In the genomic region with DNA sequence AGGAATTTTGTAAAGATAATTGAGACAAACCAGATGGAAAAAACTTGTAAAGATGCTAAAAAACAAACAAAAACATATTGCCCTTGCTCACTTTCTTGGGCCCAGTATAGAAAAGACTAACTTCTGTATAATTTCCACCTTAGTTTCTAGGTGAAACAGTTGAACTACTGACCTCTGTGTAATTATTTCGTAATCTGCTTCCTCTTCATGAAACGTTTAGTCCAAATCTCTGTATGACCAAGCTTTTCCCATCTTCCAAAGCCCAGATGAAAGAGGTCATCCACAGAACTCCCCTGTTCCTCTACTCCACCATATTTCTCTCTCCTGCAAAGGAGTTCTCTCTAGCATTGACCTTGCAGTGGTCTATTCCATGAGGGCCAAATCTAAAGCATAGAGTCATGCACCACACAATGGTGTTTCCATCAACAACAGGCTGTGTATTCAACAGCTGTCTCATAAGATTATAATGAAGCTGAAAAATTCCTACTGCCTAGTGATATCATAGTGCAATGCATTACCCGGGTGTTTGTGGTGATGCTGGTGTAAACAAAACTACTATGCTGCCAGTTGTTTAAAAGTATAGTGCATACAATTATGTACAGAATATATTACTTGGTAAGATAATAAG, we compare ENCODE assay signal across 15 cellular contexts.
DNase-seq lines count a peak whose midpoint lies in the region; ATAC-seq, FAIRE-seq and TF ChIP-seq lines count a peak whose summit lies in the region.
"Had no signal": no experiment of that assay in that cellular context is flagged by ENCODE, and none has a peak within 500 bp of the region (broad histone marks: within the 10 kb centered on the region; RNA-seq: fewer than 3 reads in every experiment).

No MANE protein-coding gene starts in this region.

- H3K9me2 ChIP-seq in GM23248 (ENCODE audit: insufficient read depth) = no peaks in the 10 kb centered on the region

- H3K27me3 Mint-ChIP-seq in mesothelial cell of epicardium (ENCODE audit: low read depth) = no peaks in the 10 kb centered on the region

- H3K79me2 ChIP-seq in GM23248 (ENCODE audit: insufficient read depth) = no peaks in the 10 kb centered on the region

- ATAC-seq in HG03196 (IDR thresholded peaks at IDR 0.05; ENCODE audit: unreplicated experiment) = no peak

- H3K27ac Mint-ChIP-seq in mesothelial cell of epicardium = peak overlapping the region; percentile 51

- in situ Hi-C loops in GM23248 (cut with MboI) = no loop called here

- H3K36me3 Mint-ChIP-seq in mesothelial cell of epicardium = peaks cover 6% of the 10 kb centered on the region

- H3K36me3 ChIP-seq in GM23248 (ENCODE audit: low read depth) = no peaks in the 10 kb centered on the region
- H3K36me3 ChIP-seq in bronchial epithelial cell (ENCODE audit: control insufficient read depth, insufficient read depth, low read length) = no peaks in the 10 kb centered on the region
- H3K36me3 ChIP-seq: heart right ventricle, MG63 had no signal

- peak overlapping the region; percentile 72 for H3K4me2 ChIP-seq in GM23248 (ENCODE audit: unreplicated experiment)

- H2AFZ ChIP-seq in GM23248 = no peak overlapping the region

- peak overlapping the region; percentile 93 for H3K27ac ChIP-seq in GM23248
- H3K27ac ChIP-seq: psoas muscle had no signal

- 46 to 49% methylated on average over 3 of the region's 3 CpGs for WGBS in GM23248 (ENCODE audit: low coverage in 1 of 2, low lambda C conversion rate in 2 of 2, missing lambda C conversion rate in 2 of 2), 2 experiments

- H3K9me3 Mint-ChIP-seq in mesothelial cell of epicardium = peaks cover 9% of the 10 kb centered on the region

- H3K9ac ChIP-seq in GM23248 = no peak overlapping the region; the same call in 1 of the 2 replicates

- no peaks in the 10 kb centered on the region for H3K9me3 ChIP-seq in GM23248 (ENCODE audit: low read depth)
- H3K9me3 ChIP-seq: heart right ventricle, MG63, psoas muscle had no signal

- peak; percentile 51 for DNase-seq in GM23248
- DNase-seq in NCI-H226 = peak; percentile 47
- DNase-seq in bronchial epithelial cell (ENCODE audit: low read depth) = peak; percentile 37
- DNase-seq in mesothelial cell of epicardium (ENCODE audit: low spot score in 2 of 2, unreplicated experiment in 2 of 2) = no peak
- no peak for DNase-seq in stimulated activated CD4-positive, alpha-beta T cell treated with anti-CD3 and anti-CD28 coated beads, Interleukin-4, amount 100 ng/mL, for 1 hour
- DNase-seq in cerebellar cortex (ENCODE audit: low spot score) = no peak
- DNase-seq in OCI-M2 (lab: John Stamatoyannopoulos, UW; ENCODE audit: unreplicated experiment) = no peak
- DNase-seq: activated CD4-positive, CD25-positive, alpha-beta regulatory T cell; activated naive CD4-positive, alpha-beta T cell treated with anti-CD3 and anti-CD28 coated beads, Interleukin-2, amount 50 U/mL, for 16 hours; C1 segment of cervical spinal cord; DMS79; heart right ventricle; MG63; psoas muscle had no signal

- no peak overlapping the region for H3K4me3 Mint-ChIP-seq in mesothelial cell of epicardium

- H3F3A ChIP-seq in GM23248 (ENCODE audit: insufficient read depth) = peaks cover 58% of the 10 kb centered on the region

- TF ChIP-seq CTCF in bronchial epithelial cell (IDR thresholded peaks at IDR 0.05; ENCODE audit: insufficient read depth, low read length, severe bottlenecking) (no peak), mesothelial cell of epicardium (IDR thresholded peaks at IDR 0.05; ENCODE audit: unreplicated experiment) (no peak)

- no peaks in the 10 kb centered on the region for H3K27me3 ChIP-seq in GM23248 (replicated peaks; ENCODE audit: insufficient read depth)
- no peaks in the 10 kb centered on the region for H3K27me3 ChIP-seq in bronchial epithelial cell (ENCODE audit: control insufficient read depth, insufficient read depth, low read length)
- H3K27me3 ChIP-seq: heart right ventricle, MG63 had no signal

- peaks cover 51% of the 10 kb centered on the region for H3K4me1 Mint-ChIP-seq in mesothelial cell of epicardium

- peaks cover 59% of the 10 kb centered on the region for H3K4me1 ChIP-seq in GM23248 (ENCODE audit: insufficient read depth)

- no peaks in the 10 kb centered on the region for H4K20me1 ChIP-seq in GM23248 (ENCODE audit: insufficient read depth)

- H3K4me3 ChIP-seq in GM23248 = no peak overlapping the region
- no peak overlapping the region for H3K4me3 ChIP-seq in bronchial epithelial cell (ENCODE audit: low read depth, low read length)
- H3K4me3 ChIP-seq: heart right ventricle, MG63, psoas muscle had no signal

- FAIRE-seq in bronchial epithelial cell (lab: Jason Lieb, UNC) = no peak

Comparison
In these comparisons a context has a peak if more than half of its experiments do, and no peak if none do; other contexts are left out.
1. DNase-seq: peak in GM23248 (single experiment), NCI-H226 (single experiment) and bronchial epithelial cell (single experiment); none in mesothelial cell of epicardium (0 of 2), stimulated activated CD4-positive, alpha-beta T cell treated with anti-CD3 and anti-CD28 coated beads, Interleukin-4, amount 100 ng/mL, for 1 hour (single experiment), cerebellar cortex (single experiment) and OCI-M2 (single experiment).